Comparison of ENCODE assay signal across 1 cellular context in genomic region chr5:149445343-149445738, GRCh38.
TF ChIP-seq lines count a peak whose summit lies in the region.

No MANE protein-coding gene starts in this region.

TF ChIP-seq in HepG2, 621 proteins besides CTCF, POLR2A, EP300 and RAD21:
- TF ChIP-seq, protein P1, sequence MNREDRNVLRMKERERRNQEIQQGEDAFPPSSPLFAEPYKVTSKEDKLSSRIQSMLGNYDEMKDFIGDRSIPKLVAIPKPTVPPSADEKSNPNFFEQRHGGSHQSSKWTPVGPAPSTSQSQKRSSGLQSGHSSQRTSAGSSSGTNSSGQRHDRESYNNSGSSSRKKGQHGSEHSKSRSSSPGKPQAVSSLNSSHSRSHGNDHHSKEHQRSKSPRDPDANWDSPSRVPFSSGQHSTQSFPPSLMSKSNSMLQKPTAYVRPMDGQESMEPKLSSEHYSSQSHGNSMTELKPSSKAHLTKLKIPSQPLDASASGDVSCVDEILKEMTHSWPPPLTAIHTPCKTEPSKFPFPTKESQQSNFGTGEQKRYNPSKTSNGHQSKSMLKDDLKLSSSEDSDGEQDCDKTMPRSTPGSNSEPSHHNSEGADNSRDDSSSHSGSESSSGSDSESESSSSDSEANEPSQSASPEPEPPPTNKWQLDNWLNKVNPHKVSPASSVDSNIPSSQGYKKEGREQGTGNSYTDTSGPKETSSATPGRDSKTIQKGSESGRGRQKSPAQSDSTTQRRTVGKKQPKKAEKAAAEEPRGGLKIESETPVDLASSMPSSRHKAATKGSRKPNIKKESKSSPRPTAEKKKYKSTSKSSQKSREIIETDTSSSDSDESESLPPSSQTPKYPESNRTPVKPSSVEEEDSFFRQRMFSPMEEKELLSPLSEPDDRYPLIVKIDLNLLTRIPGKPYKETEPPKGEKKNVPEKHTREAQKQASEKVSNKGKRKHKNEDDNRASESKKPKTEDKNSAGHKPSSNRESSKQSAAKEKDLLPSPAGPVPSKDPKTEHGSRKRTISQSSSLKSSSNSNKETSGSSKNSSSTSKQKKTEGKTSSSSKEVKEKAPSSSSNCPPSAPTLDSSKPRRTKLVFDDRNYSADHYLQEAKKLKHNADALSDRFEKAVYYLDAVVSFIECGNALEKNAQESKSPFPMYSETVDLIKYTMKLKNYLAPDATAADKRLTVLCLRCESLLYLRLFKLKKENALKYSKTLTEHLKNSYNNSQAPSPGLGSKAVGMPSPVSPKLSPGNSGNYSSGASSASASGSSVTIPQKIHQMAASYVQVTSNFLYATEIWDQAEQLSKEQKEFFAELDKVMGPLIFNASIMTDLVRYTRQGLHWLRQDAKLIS (CRISPR knock-in tag; IDR thresholded peaks at IDR 0.05), result no peak
- TF ChIP-seq JUNB (CRISPR knock-in tag; IDR thresholded peaks at IDR 0.05; ENCODE audit: borderline replicate concordance), result 0 out of 2 replicates have a peak, but pooled peaks have one; percentile 3
